Comparison of ENCODE assay signal across 1 cellular context in genomic region chr22:25753252-25753651, GRCh38.
A peak's percentile ranks its signal among the peaks of the same experiment; 100 is the strongest.
TF ChIP-seq lines count a peak whose summit lies in the region.

No MANE protein-coding gene starts in this region.

TF ChIP-seq in HepG2, 621 proteins besides CTCF, POLR2A, EP300 and RAD21 (continued from another document):
- TF ChIP-seq ZBTB10 (CRISPR knock-in tag; IDR thresholded peaks at IDR 0.05; ENCODE audit: borderline replicate concordance) (no peak), NFYB (CRISPR knock-in tag; IDR thresholded peaks at IDR 0.05) (0 out of 2 replicates have a peak, but pooled peaks have one; percentile 22)
TF ChIP-seq in HepG2: peak in this region for 4.
